ENCODE assay signal across 16 cellular contexts in the genomic region with DNA sequence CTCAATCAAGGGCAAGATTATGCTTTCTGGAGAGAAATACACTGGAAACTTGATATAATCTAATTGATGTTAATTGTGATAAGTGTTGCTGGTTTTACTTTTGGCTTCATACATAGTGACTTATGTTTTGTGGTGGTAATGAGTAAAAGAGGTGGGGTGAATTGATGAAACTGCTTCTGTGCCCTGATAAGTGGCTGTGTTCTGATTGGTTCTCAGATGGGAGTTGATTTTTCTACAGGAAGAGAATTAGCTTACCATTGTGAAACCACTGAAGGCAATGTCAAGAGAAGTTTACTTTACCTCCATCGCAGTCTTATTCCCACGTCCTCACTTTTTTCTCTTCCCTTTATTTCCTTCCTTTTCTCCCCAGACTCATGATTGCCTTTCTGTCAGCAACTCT.
"Had no signal": no experiment of that assay in that cellular context is flagged by ENCODE, and none has a peak within 500 bp of the region (broad histone marks: within the 10 kb centered on the region; RNA-seq: fewer than 3 reads in every experiment).

No MANE protein-coding gene starts in this region.

- H3K4me3 ChIP-seq: adrenal gland, dorsolateral prefrontal cortex had no signal

- H3K27me3 Mint-ChIP-seq: progenitor cell of endocrine pancreas had no signal

- H3K4me1 ChIP-seq: adrenal gland had no signal

- ATAC-seq: esophagus mucosa, foreskin keratinocyte had no signal

- H3K4me1 Mint-ChIP-seq: mesothelial cell of epicardium had no signal

- H3K27me3 ChIP-seq: adrenal gland, brain microvascular endothelial cell, dorsolateral prefrontal cortex, foreskin keratinocyte, neutrophil had no signal

- DNase-seq: activated CD8-positive, alpha-beta memory T cell treated with anti-CD3 and anti-CD28 coated beads for 24 hours; activated naive CD4-positive, alpha-beta T cell treated with anti-CD3 and anti-CD28 coated beads for 36 hours; adrenal gland; brain microvascular endothelial cell; dorsolateral prefrontal cortex; foreskin keratinocyte; stimulated activated CD4-positive, alpha-beta T cell treated with anti-CD3 and anti-CD28 coated beads, Interleukin-12 subunit alpha, Interleukin-12 subunit beta, amount 100 ng/mL, for 4 hours; stimulated activated naive CD4-positive, alpha-beta T cell; substantia nigra; T-helper 9 cell had no signal

- H3K9me3 ChIP-seq: adrenal gland, neutrophil had no signal

- H3K36me3 Mint-ChIP-seq: mesothelial cell of epicardium had no signal

- H3K27ac Mint-ChIP-seq: activated naive CD4-positive, alpha-beta T cell treated with anti-CD3 and anti-CD28 coated beads for 36 hours; mesothelial cell of epicardium; progenitor cell of endocrine pancreas; type B pancreatic cell had no signal

- H3K9me3 Mint-ChIP-seq: activated naive CD4-positive, alpha-beta T cell treated with anti-CD3 and anti-CD28 coated beads for 36 hours; type B pancreatic cell had no signal

- H3K27ac ChIP-seq: adrenal gland, brain microvascular endothelial cell, foreskin keratinocyte, neutrophil, VCaP had no signal

- H3K4me3 Mint-ChIP-seq: activated naive CD4-positive, alpha-beta T cell treated with anti-CD3 and anti-CD28 coated beads for 36 hours; mesothelial cell of epicardium; type B pancreatic cell had no signal

- H3K36me3 ChIP-seq: adrenal gland, brain microvascular endothelial cell, neutrophil had no signal
